8 cellular contexts compared by ENCODE assay signal in the genomic region with DNA sequence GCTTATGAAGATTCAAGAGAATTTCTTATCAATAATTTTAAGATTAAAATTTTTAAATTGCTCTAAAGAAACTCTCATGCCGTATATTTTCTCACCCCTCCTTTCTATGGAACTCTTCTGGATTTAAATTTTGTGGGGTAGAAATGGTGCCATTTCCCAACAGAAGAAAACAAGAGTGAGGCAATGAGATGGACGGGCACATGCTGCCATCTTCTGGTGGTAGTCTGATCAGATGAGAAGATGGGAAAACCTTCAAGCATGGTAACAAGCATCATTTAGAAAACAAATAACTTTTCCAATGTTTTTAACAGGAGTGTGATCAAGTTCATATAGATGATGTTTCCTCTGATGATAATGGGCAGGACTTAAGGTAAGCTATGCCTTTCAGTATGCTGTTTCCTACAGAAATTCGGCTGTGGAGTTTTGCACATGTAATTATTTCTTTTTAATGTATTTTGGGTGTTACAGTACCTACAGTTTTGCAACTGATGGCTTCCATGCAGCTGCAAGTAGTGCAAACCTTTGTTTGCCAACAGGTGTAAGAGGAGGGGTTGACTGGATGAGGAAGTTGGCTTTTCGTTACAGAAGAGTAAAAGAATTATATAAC.
DNase-seq lines count a peak whose midpoint lies in the region; ATAC-seq, FAIRE-seq and TF ChIP-seq lines count a peak whose summit lies in the region.

No MANE protein-coding gene starts in this region.

- WGBS in heart left ventricle, 4 donors = 34 to 45% (median 37%) methylated on average over 4 of the region's 4 CpGs

- peaks cover 0 to 2% (median 0%) of the 10 kb centered on the region in 9 donors for H3K27me3 ChIP-seq in heart left ventricle

- no peak overlapping the region for H3K27ac ChIP-seq in heart left ventricle

- no peak for TF ChIP-seq POLR2A in heart left ventricle (IDR thresholded peaks at IDR 0.05)

- H3K36me3 ChIP-seq in heart left ventricle = no peaks in the 10 kb centered on the region

- H3K4me3 ChIP-seq in heart left ventricle = no peak overlapping the region
- H3K4me3 ChIP-seq in retinal pigment epithelial cell (ENCODE audit: low read length) = no peak overlapping the region

- DNase-seq in NCI-H1092 (lab: John Stamatoyannopoulos, UW) = peak; percentile 3
- peak; percentile 40 to 45 for DNase-seq in activated T-cell treated with anti-CD3 and anti-CD28 coated beads, Interleukin-2, amount 50 U/mL, for 48 hours
- peak in 2 of 5 donors; percentile 33 to 35 for DNase-seq in heart left ventricle
- no peak for DNase-seq in retinal pigment epithelial cell (ENCODE audit: low read depth)
- no peak for DNase-seq in NCI-H2227 (lab: John Stamatoyannopoulos, UW; ENCODE audit: unreplicated experiment)

- H3K4me1 ChIP-seq in heart left ventricle = no peaks in the 10 kb centered on the region

- peak; percentile 54 for TF ChIP-seq CTCF in GM12873 (IDR thresholded peaks at IDR 0.05; ENCODE audit: insufficient read depth, low read depth, low read length, missing control alignments)
- peak; percentile 17 to 70 (median 58) for TF ChIP-seq CTCF in heart left ventricle (IDR thresholded peaks at IDR 0.05)
- TF ChIP-seq CTCF in retinal pigment epithelial cell (conservative IDR thresholded peaks at IDR 0.05; ENCODE audit: low read depth, low read length) = peak; percentile 73

- peak; percentile 46 for FAIRE-seq in A204.1 (lab: Jason Lieb, UNC)

- intact Hi-C loops in heart left ventricle (cut with DNase I) = loop anchor here (2.0 to 10.0 kb wide), 12 partner anchors 270 to 688 kb away; a partner anchor contains a TSS

- ATAC-seq in heart left ventricle = no peak
- ATAC-seq in HG03159 (IDR thresholded peaks at IDR 0.05; ENCODE audit: unreplicated experiment) = no peak

- H3K9me3 ChIP-seq in heart left ventricle = no peaks in the 10 kb centered on the region

Comparison
In these comparisons a context has a peak if more than half of its experiments do, and no peak if none do; other contexts are left out.
1. DNase-seq: peak in NCI-H1092 (single experiment) and activated T-cell treated with anti-CD3 and anti-CD28 coated beads, Interleukin-2, amount 50 U/mL, for 48 hours (2 of 2); none in retinal pigment epithelial cell (single experiment) and NCI-H2227 (single experiment).
2. Peak in every context shown above with its lines, with median percentiles within 50 percentile points of each other: CTCF ChIP-seq.